In genomic region chr4:98506462-98507132, GRCh38 we compare ENCODE assay signal across 1 cellular context.
TF ChIP-seq lines count a peak whose summit lies in the region.

No MANE protein-coding gene starts in this region.

TF ChIP-seq in SK-N-SH, 30 proteins besides CTCF, POLR2A, EP300 and RAD21 (continued from another document):
- no peak for TF ChIP-seq NFIC (IDR thresholded peaks at IDR 0.05; ENCODE audit: borderline replicate concordance)
- TF ChIP-seq TCF12 (IDR thresholded peaks at IDR 0.05) = no peak
- no peak for TF ChIP-seq MEF2A (IDR thresholded peaks at IDR 0.05; ENCODE audit: borderline replicate concordance, low read depth)
- TF ChIP-seq GATA2 (CRISPR knock-in tag; IDR thresholded peaks at IDR 0.05) = no peak
- no peak for TF ChIP-seq FOSL2 (IDR thresholded peaks at IDR 0.05; ENCODE audit: borderline replicate concordance, low read depth)
- no peak for TF ChIP-seq TAF1 (IDR thresholded peaks at IDR 0.05; ENCODE audit: borderline replicate concordance, low read depth, low read length)
- TF ChIP-seq FOXM1 (IDR thresholded peaks at IDR 0.05; ENCODE audit: low read depth) = no peak
- no peak for TF ChIP-seq SMC3 (IDR thresholded peaks at IDR 0.05; ENCODE audit: low read depth, low read length)
- TF ChIP-seq PBX3 (IDR thresholded peaks at IDR 0.05) = no peak
